In the genomic region with DNA sequence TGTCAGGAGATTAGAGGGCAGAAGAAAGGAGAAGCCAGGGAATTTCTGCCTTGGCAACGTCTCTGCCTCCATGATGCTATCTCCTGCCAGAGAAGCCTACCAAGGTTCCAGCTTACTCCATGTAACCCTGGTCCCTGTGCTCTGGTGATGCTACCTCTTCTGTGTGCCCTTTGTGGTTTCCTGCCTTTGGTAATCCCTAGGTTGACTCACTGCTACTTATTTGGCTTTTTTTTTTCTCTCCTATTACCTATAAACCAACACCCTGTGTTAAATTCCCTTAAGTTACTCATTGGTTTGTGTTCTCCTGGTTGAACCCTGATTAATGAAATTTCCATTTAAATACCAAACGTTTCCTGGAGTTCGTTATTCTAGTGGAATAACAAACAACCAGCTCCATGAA, we compare ENCODE assay signal across 21 cellular contexts.
DNase-seq lines count a peak whose midpoint lies in the region; ATAC-seq, FAIRE-seq and TF ChIP-seq lines count a peak whose summit lies in the region.
"Had no signal": no experiment of that assay in that cellular context is flagged by ENCODE, and none has a peak within 500 bp of the region (broad histone marks: within the 10 kb centered on the region; RNA-seq: fewer than 3 reads in every experiment).

No MANE protein-coding gene starts in this region.

- peaks cover 6% of the 10 kb centered on the region for H3K9me3 Mint-ChIP-seq in chondrocyte (ENCODE audit: low read depth)
- H3K9me3 Mint-ChIP-seq: stimulated activated naive B cell treated with anti-CD40 and anti-IgM and Interleukin-4, amounts not matched to agents 10 μg/mL and 1 μg/mL and 100 μg/mL, for 72 hours had no signal

- no peaks in the 10 kb centered on the region for H3K4me1 Mint-ChIP-seq in chondrocyte (ENCODE audit: low read depth)
- H3K4me1 Mint-ChIP-seq: CD4-positive, CD25-positive, alpha-beta regulatory T cell; stimulated activated naive B cell treated with anti-CD40 and anti-IgM and Interleukin-4, amounts not matched to agents 10 μg/mL and 1 μg/mL and 100 μg/mL, for 72 hours had no signal

- H3K27ac Mint-ChIP-seq in chondrocyte (ENCODE audit: unreplicated experiment) = no peak overlapping the region
- H3K27ac Mint-ChIP-seq: CD4-positive, CD25-positive, alpha-beta regulatory T cell; stimulated activated naive B cell treated with anti-CD40 and anti-IgM and Interleukin-4, amounts not matched to agents 10 μg/mL and 1 μg/mL and 100 μg/mL, for 72 hours; type B pancreatic cell had no signal

- no peaks in the 10 kb centered on the region for H3K27me3 Mint-ChIP-seq in chondrocyte (ENCODE audit: low read depth)
- H3K27me3 Mint-ChIP-seq: CD4-positive, CD25-positive, alpha-beta regulatory T cell; stimulated activated naive B cell treated with anti-CD40 and anti-IgM and Interleukin-4, amounts not matched to agents 10 μg/mL and 1 μg/mL and 100 μg/mL, for 72 hours; type B pancreatic cell had no signal

- DNase-seq in A172 (ENCODE audit: low spot score) (peak; percentile 56), H4 (ENCODE audit: low spot score) (peak; percentile 55), RCC 7860 (ENCODE audit: low spot score) (peak; percentile 21), fibroblast of mammary gland (ENCODE audit: low read depth) (peak; percentile 17), HT-29 (ENCODE audit: low spot score) (no peak), chondrocyte (ENCODE audit: low spot score) (no peak), T1000 (lab: John Stamatoyannopoulos, UW) (no peak)
- DNase-seq: activated gamma-delta T cell; CD4-positive, CD25-positive, alpha-beta regulatory T cell; KG1; NCI-H1694 treated with DMSO at 0.1 percent for 48 hours; ovary; SK-N-SH; small intestine; stimulated activated naive B cell treated with anti-CD40 and anti-IgM and Interleukin-4, amounts not matched to agents 10 μg/mL and 1 μg/mL and 100 μg/mL, for 72 hours had no signal

- no peak overlapping the region for H3K4me3 Mint-ChIP-seq in chondrocyte (ENCODE audit: unreplicated experiment)
- H3K4me3 Mint-ChIP-seq: CD4-positive, CD25-positive, alpha-beta regulatory T cell; stimulated activated naive B cell treated with anti-CD40 and anti-IgM and Interleukin-4, amounts not matched to agents 10 μg/mL and 1 μg/mL and 100 μg/mL, for 72 hours; type B pancreatic cell had no signal

- H3K4me3 ChIP-seq in fibroblast of mammary gland (ENCODE audit: control insufficient read depth, low read depth, low read length) = no peak overlapping the region
- H3K4me3 ChIP-seq: ascending aorta, esophagus muscularis mucosa, ovary had no signal

- no peaks in the 10 kb centered on the region for H3K36me3 Mint-ChIP-seq in chondrocyte (ENCODE audit: low read depth)
- H3K36me3 Mint-ChIP-seq: CD4-positive, CD25-positive, alpha-beta regulatory T cell; stimulated activated naive B cell treated with anti-CD40 and anti-IgM and Interleukin-4, amounts not matched to agents 10 μg/mL and 1 μg/mL and 100 μg/mL, for 72 hours; type B pancreatic cell had no signal

- ATAC-seq in HG02852 (IDR thresholded peaks at IDR 0.05; ENCODE audit: unreplicated experiment) = no peak
- ATAC-seq: left lobe of liver; stimulated activated naive B cell treated with anti-CD40 and anti-IgM and Interleukin-4, amounts not matched to agents 10 μg/mL and 1 μg/mL and 100 μg/mL, for 72 hours had no signal

- TF ChIP-seq CTCF in fibroblast of mammary gland (conservative IDR thresholded peaks at IDR 0.05; ENCODE audit: control insufficient read depth, insufficient read depth, low read depth, low read length) (no peak), chondrocyte (IDR thresholded peaks at IDR 0.05) (no peak)

- FAIRE-seq in RCC 7860 (lab: Jason Lieb, UNC) = no peak
- FAIRE-seq: GM12892, small intestine had no signal

Comparison
In these comparisons a context has a peak if more than half of its experiments do, and no peak if none do; other contexts are left out.
1. DNase-seq: peak in A172 (single experiment), H4 (single experiment), RCC 7860 (single experiment) and fibroblast of mammary gland (single experiment); none in HT-29 (single experiment), chondrocyte (single experiment) and T1000 (single experiment).